Comparison of ENCODE assay signal across 9 cellular contexts in genomic region chr1:205226868-205227583, GRCh38. TPM values are rescaled to one million over a fixed set of nuclear protein-coding genes. Genes with fewer than 3 reads are reported as not detected.
DNase-seq lines count a peak whose midpoint lies in the region; ATAC-seq, FAIRE-seq and TF ChIP-seq lines count a peak whose summit lies in the region.
"Had no signal": no experiment of that assay in that cellular context is flagged by ENCODE, and none has a peak within 500 bp of the region (broad histone marks: within the 10 kb centered on the region; RNA-seq: fewer than 3 reads in every experiment).

No MANE protein-coding gene starts in this region.

- ATAC-seq in K562 (no peak), left lung (peak; percentile 4), HG03108 (IDR thresholded peaks at IDR 0.05; ENCODE audit: unreplicated experiment) (no peak)

- POLR2A ChIA-PET in K562 (lab: Yijun Ruan, JAX): interaction anchor here (0.7 to 1.5 kb wide), 5 partner anchors 11 to 82 kb away, joined by 3 to 5 read pairs (median 3); no protein-coding TSS in a partner anchor

- H3K9me3 ChIP-seq in K562 (replicated peaks; ENCODE audit: control insufficient read depth, insufficient read depth, low read depth, low read length) (no peaks in the 10 kb centered on the region), left lung (no peaks in the 10 kb centered on the region), testis (no peaks in the 10 kb centered on the region)

- H3K27ac ChIP-seq in K562 (ENCODE audit: extremely low read depth, low read depth, low read length): no peak overlapping the region
- H3K27ac ChIP-seq in left lung: no peak overlapping the region
- no peak overlapping the region for H3K27ac ChIP-seq in testis

- peak; percentile 54 for DNase-seq in EH (ENCODE audit: low read depth)
- DNase-seq in NCI-H1105 treated with DMSO at 0.1 percent for 48 hours (lab: John Stamatoyannopoulos, UW): peak; percentile 70
- DNase-seq in K562 (ENCODE audit: extremely low read depth in 1 of 4, low spot score in 3 of 4): peak in 3 of 4 experiments; percentile 25 to 37 (median 35)
- DNase-seq in left lung: no peak
- no peak for DNase-seq in testis
- no peak for DNase-seq in stimulated activated CD4-positive, alpha-beta T cell treated with anti-CD3 and anti-CD28 coated beads, Interleukin-1b, Interleukin-23, amount 100 ng/mL, for 48 hours
- no peak for DNase-seq in amniotic stem cell (lab: John Stamatoyannopoulos, UW)

- no peak for TF ChIP-seq CTCF in K562 (IDR thresholded peaks at IDR 0.05 in 2 of 3, conservative IDR thresholded peaks at IDR 0.05 in 1 of 3; ENCODE audit: insufficient read depth in 2 of 3, low read depth in 1 of 3, low read length in 3 of 3)
- TF ChIP-seq CTCF in left lung (IDR thresholded peaks at IDR 0.05): no peak
- TF ChIP-seq CTCF in testis (IDR thresholded peaks at IDR 0.05): no peak

- WGBS in K562 (ENCODE audit: insufficient coverage, low coverage, missing lambda C conversion rate): 20% methylated on average over 8 of the region's 8 CpGs
- WGBS in testis, 2 donors: 9 to 13% methylated on average over 8 of the region's 8 CpGs

- H3K4me2 ChIP-seq in K562 (ENCODE audit: insufficient read depth, low read length): peak overlapping the region; percentile 81

- CTCF ChIA-PET in K562 (lab: Yijun Ruan, JAX; ENCODE audit: low intra/inter-chr PET ratio): interaction anchor here (1.1 kb wide), 1 partner anchor 29 kb away, joined by 3 read pairs; no protein-coding TSS in a partner anchor

- peak overlapping the region in 1 of 2 experiments; percentile 87; a peak in 2 of 4 replicates for H3K9ac ChIP-seq in K562 (ENCODE audit: insufficient read depth in 1 of 2, low read depth in 2 of 2, low read length in 2 of 2)

- TF ChIP-seq POLR2A in K562 (conservative IDR thresholded peaks at IDR 0.05): no peak
- no peak for TF ChIP-seq POLR2A in testis (IDR thresholded peaks at IDR 0.05)

- in situ Hi-C loops in K562 (cut with MboI): no loop called here

- H3K4me3 ChIP-seq in K562: peak overlapping the region; percentile 47
- H3K4me3 ChIP-seq in left lung: peak overlapping the region; percentile 41 to 53
- peak overlapping the region; percentile 57 to 61 for H3K4me3 ChIP-seq in testis

- H3K4me1 ChIP-seq in K562 (replicated peaks in 1 of 2; ENCODE audit: control insufficient read depth in 2 of 2, insufficient read depth in 2 of 2, low read length in 2 of 2) (peaks cover 27 to 29% of the 10 kb centered on the region in 2 experiments), left lung (peaks cover 7 to 35% of the 10 kb centered on the region in 2 donors), testis (peaks cover 7% of the 10 kb centered on the region)

- no peak for FAIRE-seq in K562 (lab: Jason Lieb, UNC)
- FAIRE-seq: TTC549 had no signal

- H2AFZ ChIP-seq in K562 (ENCODE audit: low read depth, low read length): peak overlapping the region; percentile 91

- intact Hi-C loops in K562 (cut with micrococcal nuclease) (no loop called here), left lung (cut with DNase I) (no loop called here), testis (cut with DNase I; ENCODE audit: low total_unique reads) (no loop called here)

- peak in 1 of 2 experiments; percentile 13; a peak in 1 of 4 replicates for TF ChIP-seq RAD21 in K562 (CRISPR knock-in tag; conservative IDR thresholded peaks at IDR 0.05 in 1 of 2, IDR thresholded peaks at IDR 0.05 in 1 of 2)

- H3K36me3 ChIP-seq in K562 (ENCODE audit: control insufficient read depth, insufficient read depth, low read length): no peaks in the 10 kb centered on the region
- no peaks in the 10 kb centered on the region for H3K36me3 ChIP-seq in left lung
- H3K36me3 ChIP-seq in testis (ENCODE audit: low read depth, missing control alignments): no peaks in the 10 kb centered on the region

- no peak for TF ChIP-seq EP300 in K562 (IDR thresholded peaks at IDR 0.05; ENCODE audit: low read length)

- H3K27me3 ChIP-seq in K562 (ENCODE audit: control insufficient read depth in 2 of 2, insufficient read depth in 2 of 2, low read length in 2 of 2) (peaks cover 3 to 13% of the 10 kb centered on the region in 2 experiments; a peak in 4 of 5 replicates), left lung (peaks cover 0 to 37% of the 10 kb centered on the region in 2 donors), testis (no peaks in the 10 kb centered on the region)

- no TSS peak for BruUV-seq in K562 (replicated peaks; lab: Mats Ljungman, UMichigan)

- no peaks in the 10 kb centered on the region; the same call in 1 of the 2 replicates for H4K20me1 ChIP-seq in K562 (replicated peaks; ENCODE audit: control insufficient read depth, insufficient read depth, low read length)

- H3K9me1 ChIP-seq in K562 (ENCODE audit: control insufficient read depth, insufficient read depth, low read length): no peaks in the 10 kb centered on the region

- H3K79me2 ChIP-seq in K562 (ENCODE audit: control insufficient read depth, insufficient read depth, low read length): no peaks in the 10 kb centered on the region

TF ChIP-seq in K562, 482 proteins besides CTCF, POLR2A, EP300 and RAD21 (continues in another document):
- no peak for TF ChIP-seq NRF1 (conservative IDR thresholded peaks at IDR 0.05 in 1 of 2, IDR thresholded peaks at IDR 0.05 in 1 of 2)
- no peak for TF ChIP-seq POLR3A (IDR thresholded peaks at IDR 0.05; ENCODE audit: borderline replicate concordance, extremely low read depth, insufficient read depth, insufficient read length)
- TF ChIP-seq ZMIZ1 (IDR thresholded peaks at IDR 0.05; ENCODE audit: low read depth in 2 of 2, low read length in 2 of 2): no peak
- no peak for TF ChIP-seq CXXC5 (CRISPR knock-in tag; IDR thresholded peaks at IDR 0.05)

RNA-seq across cellular contexts. Expression of gene TMCC2, which starts 0.7 kb away (rescaled TPM):
- total RNA-seq in K562 (2011; cell fraction: chromatin; rRNA removed; ENCODE audit: low replicate concordance): 0.44 and 1.0 TPM in 2 replicates
- total RNA-seq in K562 (2011; cell fraction: nucleolus; rRNA removed): 0.66 and 1.0 TPM in 2 replicates
- 0.51 and 1.1 TPM in 2 replicates for total RNA-seq in K562 (2011; cell fraction: nucleoplasm; rRNA removed)
- total RNA-seq in K562 (2014; rRNA removed): 1.5 and 1.6 TPM in 2 replicates
- total RNA-seq in K562 (2014; rRNA removed; fragmentation: Illumina TruSeq; extraction: Trizol): 0.48 and 0.62 TPM in 2 replicates
- 0.94 and 0.98 TPM in 2 replicates for total RNA-seq in K562 (2015; rRNA removed; fragmentation: Illumina TruSeq; extraction: Trizol)
- 1.8 TPM in 2 replicates for total RNA-seq in K562 (2021)
- polyA plus RNA-seq in K562 (2011; rRNA removed): 0.60 and 1.3 TPM in 2 replicates
- 1.6 and 1.7 TPM in 2 replicates for polyA plus RNA-seq in K562 (2011; cell fraction: cytosol; rRNA removed)
- 1.6 and 1.9 TPM in 2 replicates for polyA plus RNA-seq in K562 (2011; cell fraction: nucleus; rRNA removed)
- polyA plus RNA-seq in K562 (2012): 2.0 and 6.3 TPM in 2 replicates
- polyA plus RNA-seq in K562 (2014; fragmentation: Illumina TruSeq; extraction: Trizol): 1.2 and 1.3 TPM in 2 replicates
- polyA plus RNA-seq in K562 (2014; fragmentation: Nextera tagmentation; extraction: Ambion mirVana): under 1 TPM; 0.06 to 0.10 TPM
- 1.2 and 2.0 TPM in 2 replicates for polyA plus RNA-seq in K562 (2014; rRNA removed)
- 0.74 and 1.3 TPM in 2 replicates for polyA minus RNA-seq in K562 (2011; rRNA and poly(A)+ RNA removed)
- polyA minus RNA-seq in K562 (2011; cell fraction: cytosol; rRNA and poly(A)+ RNA removed): 0.76 and 2.9 TPM in 2 replicates
- 0.54 and 1.6 TPM in 2 replicates for polyA minus RNA-seq in K562 (2011; cell fraction: nucleus; rRNA and poly(A)+ RNA removed)
- total RNA-seq in left lung: 1 to 10 TPM; 3.4 TPM
- total RNA-seq in testis: 10 to 100 TPM; 12.1 to 14.7 TPM
- 8.5 TPM for polyA plus RNA-seq in testis (ENCODE audit: insufficient read depth, low read depth, low replicate concordance)

RNA-seq across cellular contexts. Expression of gene DSTYK, which starts 15.5 kb away (rescaled TPM):
- total RNA-seq in K562 (2011; cell fraction: chromatin; rRNA removed; ENCODE audit: low replicate concordance): 12.5 and 15.3 TPM in 2 replicates
- total RNA-seq in K562 (2011; cell fraction: nucleolus; rRNA removed): 6.3 and 7.2 TPM in 2 replicates
- total RNA-seq in K562 (2011; cell fraction: nucleoplasm; rRNA removed): 11.8 and 16.3 TPM in 2 replicates
- total RNA-seq in K562 (2014; rRNA removed): 4.2 and 5.5 TPM in 2 replicates
- total RNA-seq in K562 (2014; rRNA removed; fragmentation: Illumina TruSeq; extraction: Trizol): 7.0 TPM in 2 replicates
- total RNA-seq in K562 (2015; rRNA removed; fragmentation: Illumina TruSeq; extraction: Trizol): 6.6 and 7.1 TPM in 2 replicates
- total RNA-seq in K562 (2021): 6.2 and 7.3 TPM in 2 replicates
- 6.3 and 7.0 TPM in 2 replicates for polyA plus RNA-seq in K562 (2011; rRNA removed)
- polyA plus RNA-seq in K562 (2011; cell fraction: cytosol; rRNA removed): 2.3 and 4.7 TPM in 2 replicates
- 2.9 and 3.0 TPM in 2 replicates for polyA plus RNA-seq in K562 (2011; cell fraction: nucleus; rRNA removed)
- polyA plus RNA-seq in K562 (2012): 5.6 and 8.7 TPM in 2 replicates
- polyA plus RNA-seq in K562 (2014; fragmentation: Illumina TruSeq; extraction: Trizol): 6.3 and 6.9 TPM in 2 replicates
- 1 to 10 TPM; 4.6 to 5.0 TPM for polyA plus RNA-seq in K562 (2014; fragmentation: Nextera tagmentation; extraction: Ambion mirVana)
- 4.8 and 5.4 TPM in 2 replicates for polyA plus RNA-seq in K562 (2014; rRNA removed)
- polyA minus RNA-seq in K562 (2011; rRNA and poly(A)+ RNA removed): 11.5 and 13.9 TPM in 2 replicates
- 4.2 and 4.4 TPM in 2 replicates for polyA minus RNA-seq in K562 (2011; cell fraction: cytosol; rRNA and poly(A)+ RNA removed)
- 4.6 and 8.2 TPM in 2 replicates for polyA minus RNA-seq in K562 (2011; cell fraction: nucleus; rRNA and poly(A)+ RNA removed)
- total RNA-seq in left lung: 10 to 100 TPM; 11.1 to 13.6 TPM
- total RNA-seq in testis: 10 to 100 TPM; 15.2 to 17.2 TPM
- polyA plus RNA-seq in testis (ENCODE audit: insufficient read depth, low read depth, low replicate concordance): 15.4 TPM

Comparison
In these comparisons a context has a peak if more than half of its experiments do, and no peak if none do; other contexts are left out.
1. DNase-seq: peak in EH (single experiment), NCI-H1105 treated with DMSO at 0.1 percent for 48 hours (single experiment) and K562 (3 of 4); none in left lung (0 of 2), testis (single experiment), stimulated activated CD4-positive, alpha-beta T cell treated with anti-CD3 and anti-CD28 coated beads, Interleukin-1b, Interleukin-23, amount 100 ng/mL, for 48 hours (single experiment) and amniotic stem cell (single experiment).
2. Peak in every context shown above with its lines, with median percentiles within 50 percentile points of each other: H3K4me3 ChIP-seq.